Comparison of ENCODE assay signal across 8 cellular contexts in genomic region chr3:52317178-52317577, GRCh38. TPM values are rescaled to one million over a fixed set of nuclear protein-coding genes. Genes with fewer than 3 reads are reported as not detected.
DNase-seq lines count a peak whose midpoint lies in the region; ATAC-seq and TF ChIP-seq lines count a peak whose summit lies in the region.

No MANE protein-coding gene starts in this region.

- no peak overlapping the region; the same call in 1 of the 2 replicates for H3K27ac Mint-ChIP-seq in WTC11

- peak overlapping the region; percentile 69 for H3K4me2 ChIP-seq in GM23248 (ENCODE audit: unreplicated experiment)

- H3F3A ChIP-seq in GM23248 (ENCODE audit: insufficient read depth), result no peaks in the 10 kb centered on the region

- DNase-seq in GM23248 (peak; percentile 23), WTC11 (ENCODE audit: low spot score) (no peak), right atrium auricular region (ENCODE audit: low spot score) (no peak)
- no peak for DNase-seq in stimulated activated CD4-positive, alpha-beta T cell treated with anti-CD3 and anti-CD28 coated beads, Interleukin-2, amount 100 ng/mL, for 24 hours

- H3K27me3 Mint-ChIP-seq in WTC11 (ENCODE audit: low read depth), result peaks cover 27% of the 10 kb centered on the region

- in situ Hi-C loops in GM23248 (cut with MboI), result no loop called here

- H3K4me1 ChIP-seq in GM23248 (ENCODE audit: insufficient read depth) (peaks cover 7% of the 10 kb centered on the region), right atrium auricular region (peaks cover 0 to 26% of the 10 kb centered on the region in 2 donors), rectal smooth muscle tissue (ENCODE audit: control insufficient read depth, insufficient read depth, low read length) (no peaks in the 10 kb centered on the region)

- peak overlapping the region; percentile 59 for H2AFZ ChIP-seq in GM23248

- peaks cover 6% of the 10 kb centered on the region; the same call in 1 of the 2 replicates for H3K4me1 Mint-ChIP-seq in WTC11

- peak overlapping the region; percentile 59 for H3K4me3 ChIP-seq in GM23248
- peak overlapping the region; percentile 33 to 45 for H3K4me3 ChIP-seq in right atrium auricular region
- H3K4me3 ChIP-seq in rectal smooth muscle tissue (ENCODE audit: low read length), result peak overlapping the region; percentile 71

- H3K9ac ChIP-seq in GM23248, result peak overlapping the region; percentile 24; the same call in 1 of the 2 replicates
- H3K9ac ChIP-seq in rectal smooth muscle tissue (ENCODE audit: low read length), result no peak overlapping the region

- peak; percentile 19 for ATAC-seq in WTC11
- ATAC-seq in HG02938 (IDR thresholded peaks at IDR 0.05; ENCODE audit: unreplicated experiment), result no peak
- ATAC-seq in GM18907 (IDR thresholded peaks at IDR 0.05; ENCODE audit: unreplicated experiment), result no peak
- no peak for ATAC-seq in HG03025 (IDR thresholded peaks at IDR 0.05; ENCODE audit: low FRiP score, unreplicated experiment)

- H3K79me2 ChIP-seq in GM23248 (ENCODE audit: insufficient read depth), result no peaks in the 10 kb centered on the region

- CTCF ChIA-PET in WTC11 (lab: Charles Lee), result interaction anchor here (0.9 to 2.0 kb wide), 8 partner anchors 13 to 129 kb away, joined by 3 to 16 read pairs (median 10); no protein-coding TSS in a partner anchor

- POLR2A ChIA-PET in WTC11 (lab: Charles Lee), result interaction anchor here (0.6 to 1.4 kb wide), 5 partner anchors 19 to 219 kb away, joined by 3 to 4 read pairs (median 3); partner anchors contain the start of gene UQCC5

- TF ChIP-seq CTCF in WTC11 (IDR thresholded peaks at IDR 0.05) (no peak), right atrium auricular region (IDR thresholded peaks at IDR 0.05) (no peak)

- H3K36me3 ChIP-seq in GM23248 (ENCODE audit: low read depth), result no peaks in the 10 kb centered on the region
- no peaks in the 10 kb centered on the region for H3K36me3 ChIP-seq in right atrium auricular region
- no peaks in the 10 kb centered on the region for H3K36me3 ChIP-seq in rectal smooth muscle tissue (ENCODE audit: control insufficient read depth, insufficient read depth, low read length)

- no peak overlapping the region for H3K27ac ChIP-seq in GM23248
- no peak overlapping the region for H3K27ac ChIP-seq in right atrium auricular region
- no peak overlapping the region for H3K27ac ChIP-seq in rectal smooth muscle tissue (ENCODE audit: low read depth, low read length)

- H3K9me2 ChIP-seq in GM23248 (ENCODE audit: insufficient read depth), result no peaks in the 10 kb centered on the region

- no peaks in the 10 kb centered on the region for H3K9me3 Mint-ChIP-seq in WTC11

- no peaks in the 10 kb centered on the region for H3K36me3 Mint-ChIP-seq in WTC11

- H3K27me3 ChIP-seq in GM23248 (replicated peaks; ENCODE audit: insufficient read depth) (no peaks in the 10 kb centered on the region), right atrium auricular region (no peaks in the 10 kb centered on the region), rectal smooth muscle tissue (ENCODE audit: control insufficient read depth, insufficient read depth, low read length) (no peaks in the 10 kb centered on the region)

- H4K20me1 ChIP-seq in GM23248 (ENCODE audit: insufficient read depth), result no peaks in the 10 kb centered on the region

- H3K9me3 ChIP-seq in GM23248 (ENCODE audit: low read depth) (no peaks in the 10 kb centered on the region), right atrium auricular region (no peaks in the 10 kb centered on the region)

- peak overlapping the region; percentile 67 for H3K4me3 Mint-ChIP-seq in WTC11

- WGBS in GM23248 (ENCODE audit: low coverage in 1 of 2, low lambda C conversion rate in 2 of 2, missing lambda C conversion rate in 2 of 2), 2 experiments, result 11 to 12% methylated on average over 12 of the region's 12 CpGs

TF ChIP-seq in WTC11, 78 proteins besides CTCF, POLR2A, EP300 and RAD21:
- TF ChIP-seq GTF2I (CRISPR knock-in tag; conservative IDR thresholded peaks at IDR 0.05) (no peak), STAT6 (CRISPR knock-in tag; conservative IDR thresholded peaks at IDR 0.05; ENCODE audit: low read depth) (no peak), ZSCAN18 (CRISPR knock-in tag; IDR thresholded peaks at IDR 0.05) (no peak), MXD4 (CRISPR knock-in tag; IDR thresholded peaks at IDR 0.05; ENCODE audit: borderline replicate concordance) (no peak), ZBTB43 (CRISPR knock-in tag; IDR thresholded peaks at IDR 0.05) (no peak), NFYB (CRISPR knock-in tag; conservative IDR thresholded peaks at IDR 0.05; ENCODE audit: low read depth) (no peak), FOXK1 (CRISPR knock-in tag; IDR thresholded peaks at IDR 0.05) (no peak), GRHL2 (CRISPR knock-in tag; IDR thresholded peaks at IDR 0.05; ENCODE audit: insufficient replicate concordance, severe bottlenecking) (no peak)
- TF ChIP-seq, protein P1, sequence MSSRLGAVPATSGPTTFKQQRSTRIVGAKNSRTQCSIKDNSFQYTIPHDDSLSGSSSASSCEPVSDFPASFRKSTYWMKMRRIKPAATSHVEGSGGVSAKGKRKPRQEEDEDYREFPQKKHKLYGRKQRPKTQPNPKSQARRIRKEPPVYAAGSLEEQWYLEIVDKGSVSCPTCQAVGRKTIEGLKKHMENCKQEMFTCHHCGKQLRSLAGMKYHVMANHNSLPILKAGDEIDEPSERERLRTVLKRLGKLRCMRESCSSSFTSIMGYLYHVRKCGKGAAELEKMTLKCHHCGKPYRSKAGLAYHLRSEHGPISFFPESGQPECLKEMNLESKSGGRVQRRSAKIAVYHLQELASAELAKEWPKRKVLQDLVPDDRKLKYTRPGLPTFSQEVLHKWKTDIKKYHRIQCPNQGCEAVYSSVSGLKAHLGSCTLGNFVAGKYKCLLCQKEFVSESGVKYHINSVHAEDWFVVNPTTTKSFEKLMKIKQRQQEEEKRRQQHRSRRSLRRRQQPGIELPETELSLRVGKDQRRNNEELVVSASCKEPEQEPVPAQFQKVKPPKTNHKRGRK (CRISPR knock-in tag; IDR thresholded peaks at IDR 0.05; ENCODE audit: borderline replicate concordance), result no peak
TF ChIP-seq in WTC11: peak in this region for 0.

RNA-seq across cellular contexts. Expression of gene DNAH1, which starts 1.1 kb away (rescaled TPM):
- 4.0 and 7.0 TPM in 2 replicates for total RNA-seq in GM23248 (2014; rRNA removed; shearing (Covaris generic))
- 0.81 and 0.89 TPM in 2 replicates for polyA plus RNA-seq in GM23248 (2016; fragmentation: Nextera tagmentation; extraction: Ambion mirVana)
- total RNA-seq in WTC11 (2021) (1.5 to 3.7 TPM (median 2.8 TPM) in 3 replicates), right atrium auricular region (1 to 10 TPM; 1.5 to 2.5 TPM)

RNA-seq across cellular contexts. Expression of gene GLYCTK, which starts 29.6 kb away (rescaled TPM):
- total RNA-seq in GM23248 (2014; rRNA removed; shearing (Covaris generic)), result 4.9 and 10.0 TPM in 2 replicates
- polyA plus RNA-seq in GM23248 (2016; fragmentation: Nextera tagmentation; extraction: Ambion mirVana), result 2.5 and 2.7 TPM in 2 replicates
- total RNA-seq in WTC11 (2021), result 5.8 to 8.7 TPM (median 6.2 TPM) in 3 replicates
- total RNA-seq in right atrium auricular region, result 1 to 10 TPM; 2.0 to 5.4 TPM

RNA-seq across cellular contexts. Expression of gene WDR82, which starts 38.7 kb away (rescaled TPM):
- 45.3 and 56.1 TPM in 2 replicates for total RNA-seq in GM23248 (2014; rRNA removed; shearing (Covaris generic))
- 16.1 and 18.7 TPM in 2 replicates for polyA plus RNA-seq in GM23248 (2016; fragmentation: Nextera tagmentation; extraction: Ambion mirVana)
- total RNA-seq in WTC11 (2021), result 64.6 to 69.7 TPM (median 64.9 TPM) in 3 replicates
- 10 to 100 TPM; 43.2 to 43.8 TPM for total RNA-seq in right atrium auricular region
